ENCODE assay signal across 30 cellular contexts in the genomic region with DNA sequence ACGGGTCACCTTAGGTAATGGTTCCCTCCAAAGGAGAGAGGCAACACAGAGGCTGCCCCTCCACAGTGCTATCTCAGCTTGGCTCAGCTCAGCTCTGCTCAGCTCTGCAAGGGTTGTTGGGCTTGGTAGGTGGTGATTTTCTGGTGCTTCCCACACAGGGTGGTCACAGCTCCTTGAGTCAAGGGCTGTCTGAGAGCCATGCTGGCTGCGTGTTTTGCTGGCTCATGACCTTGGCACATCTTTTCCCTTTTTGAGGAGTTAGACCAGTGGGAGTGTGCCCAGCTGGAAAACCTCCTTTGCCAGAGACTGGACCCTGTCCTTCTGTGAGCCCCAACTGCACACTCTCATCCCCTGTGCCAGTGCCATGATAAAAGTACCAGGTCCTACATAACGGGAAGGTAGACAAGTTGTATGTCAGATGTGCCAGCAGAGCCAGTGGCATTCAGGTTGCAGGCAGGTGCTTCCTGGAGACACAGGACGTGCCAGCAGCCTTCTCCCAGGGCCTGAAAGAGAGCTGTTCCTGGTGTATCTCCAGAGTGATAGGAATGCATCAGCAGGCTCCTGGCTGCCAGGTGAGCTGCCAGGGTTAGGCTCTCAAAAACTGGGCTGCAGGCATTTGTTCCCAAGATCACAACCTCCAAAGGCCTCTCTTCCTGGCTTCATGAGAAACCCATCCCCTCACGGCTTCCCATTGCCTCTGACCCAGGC.
"Had no signal": no experiment of that assay in that cellular context is flagged by ENCODE, and none has a peak within 500 bp of the region (broad histone marks: within the 10 kb centered on the region; RNA-seq: fewer than 3 reads in every experiment).

No MANE protein-coding gene starts in this region.

- H2AFZ ChIP-seq: PC-9 had no signal

- H3K4me1 Mint-ChIP-seq: activated CD4-positive, alpha-beta T cell treated with anti-CD3 and anti-CD28 coated beads, Interleukin-2, amount 10 ng/mL, durations not matched to agents 24 days and 14 days; activated naive CD4-positive, alpha-beta T cell treated with anti-CD3 and anti-CD28 coated beads, Interleukin-2, amount 50 U/mL, for 24 hours; activated naive CD8-positive, alpha-beta T cell treated with anti-CD3 and anti-CD28 coated beads, Interleukin-2, amount 10 ng/mL, durations not matched to agents 7 days and 5 days; activated T-helper 17 cell treated with anti-CD3 and anti-CD28 coated beads, Interleukin-2, amount 50 U/mL, for 72 hours had no signal

- H3K9me3 Mint-ChIP-seq: activated CD4-positive, alpha-beta T cell treated with anti-CD3 and anti-CD28 coated beads, Interleukin-2, amount 10 ng/mL, durations not matched to agents 24 days and 14 days; activated CD8-positive, alpha-beta T cell treated with anti-CD3 and anti-CD28 coated beads for 36 hours; activated naive CD4-positive, alpha-beta T cell treated with anti-CD3 and anti-CD28 coated beads, Interleukin-2, amount 50 U/mL, for 24 hours; activated naive CD8-positive, alpha-beta T cell treated with anti-CD3 and anti-CD28 coated beads, Interleukin-2, amount 10 ng/mL, durations not matched to agents 7 days and 5 days; activated T-cell treated with anti-CD3 and anti-CD28 coated beads, Interleukin-2, amount 50 U/mL, for 72 hours; activated T-helper 17 cell treated with anti-CD3 and anti-CD28 coated beads, Interleukin-2, amount 50 U/mL, for 72 hours had no signal

- H3K36me3 Mint-ChIP-seq: activated naive CD4-positive, alpha-beta T cell treated with anti-CD3 and anti-CD28 coated beads, Interleukin-2, amount 50 U/mL, for 24 hours; activated naive CD8-positive, alpha-beta T cell treated with anti-CD3 and anti-CD28 coated beads, Interleukin-2, amount 10 ng/mL, durations not matched to agents 7 days and 5 days had no signal

- H3K27me3 Mint-ChIP-seq: activated CD4-positive, alpha-beta T cell treated with anti-CD3 and anti-CD28 coated beads, Interleukin-2, amount 10 ng/mL, durations not matched to agents 24 days and 14 days; activated naive CD4-positive, alpha-beta T cell treated with anti-CD3 and anti-CD28 coated beads, Interleukin-2, amount 50 U/mL, for 24 hours; activated naive CD8-positive, alpha-beta T cell treated with anti-CD3 and anti-CD28 coated beads, Interleukin-2, amount 10 ng/mL, durations not matched to agents 7 days and 5 days had no signal

- H3K4me3 Mint-ChIP-seq: activated CD4-positive, alpha-beta T cell treated with anti-CD3 and anti-CD28 coated beads, Interleukin-2, amount 10 ng/mL, durations not matched to agents 24 days and 14 days; activated CD8-positive, alpha-beta T cell treated with anti-CD3 and anti-CD28 coated beads for 36 hours; activated naive CD4-positive, alpha-beta T cell treated with anti-CD3 and anti-CD28 coated beads, Interleukin-2, amount 50 U/mL, for 24 hours; activated naive CD8-positive, alpha-beta T cell treated with anti-CD3 and anti-CD28 coated beads, Interleukin-2, amount 10 ng/mL, durations not matched to agents 7 days and 5 days; activated T-cell treated with anti-CD3 and anti-CD28 coated beads, Interleukin-2, amount 50 U/mL, for 72 hours; activated T-helper 17 cell treated with anti-CD3 and anti-CD28 coated beads, Interleukin-2, amount 50 U/mL, for 72 hours had no signal

- H3K4me3 ChIP-seq: ascending aorta, MG63, PC-9, SK-N-MC had no signal

- H3K27me3 ChIP-seq: ascending aorta had no signal

- H3K4me1 ChIP-seq: ascending aorta had no signal

- H3K9me3 ChIP-seq: ascending aorta, MG63 had no signal

- H3K36me3 ChIP-seq: ascending aorta, MG63, WERI-Rb-1 had no signal

- H3K27ac Mint-ChIP-seq: activated CD4-positive, alpha-beta T cell treated with anti-CD3 and anti-CD28 coated beads, Interleukin-2, amount 10 ng/mL, durations not matched to agents 24 days and 14 days; activated CD8-positive, alpha-beta T cell treated with anti-CD3 and anti-CD28 coated beads for 36 hours; activated naive CD4-positive, alpha-beta T cell treated with anti-CD3 and anti-CD28 coated beads, Interleukin-2, amount 50 U/mL, for 24 hours; activated naive CD8-positive, alpha-beta T cell treated with anti-CD3 and anti-CD28 coated beads, Interleukin-2, amount 10 ng/mL, durations not matched to agents 7 days and 5 days; activated T-cell treated with anti-CD3 and anti-CD28 coated beads, Interleukin-2, amount 50 U/mL, for 72 hours; activated T-helper 17 cell treated with anti-CD3 and anti-CD28 coated beads, Interleukin-2, amount 50 U/mL, for 72 hours had no signal

- H3K27ac ChIP-seq: ascending aorta, PC-9, SK-N-MC, WERI-Rb-1 had no signal

- DNase-seq: activated CD4-positive, alpha-beta T cell treated with anti-CD3 and anti-CD28 coated beads, Interleukin-2, amount 10 ng/mL, durations not matched to agents 24 days and 14 days; activated CD4-positive, alpha-beta T cell treated with anti-CD3 and anti-CD28 coated beads, Interleukin-2, amount 50 U/mL, for 4 hours; activated CD8-positive, alpha-beta T cell treated with anti-CD3 and anti-CD28 coated beads for 36 hours; activated effector memory CD4-positive, alpha-beta T cell treated with anti-CD3 and anti-CD28 coated beads, Interleukin-2, amount 50 U/mL, for 16 hours; activated naive CD4-positive, alpha-beta T cell treated with Interleukin-2 at 50 U/mL for 16 hours; activated naive CD8-positive, alpha-beta T cell treated with anti-CD3 and anti-CD28 coated beads, Interleukin-2, amount 10 ng/mL, durations not matched to agents 7 days and 5 days; activated T-cell treated with anti-CD3 and anti-CD28 coated beads, Interleukin-2, amount 50 U/mL, for 1 hour; activated T-cell treated with anti-CD3 and anti-CD28 coated beads, Interleukin-2, amount 50 U/mL, for 72 hours; amygdala; Kasumi-1; KG1; MG63; NCI-H1048; NCI-H1105 treated with DMSO at 0.1 percent for 48 hours; NCI-H1436; NCI-H1694; NCI-H1930; NCI-H2081 treated with DMSO at 0.1 percent for 48 hours; NCI-H226; NCI-H446 treated with DMSO at 0.1 percent for 48 hours; NCI-H524; NCI-H82; PC-9; Right ventricle myocardium superior; T1000; WERI-Rb-1 had no signal

- H3K4me2 ChIP-seq: PC-9 had no signal
